Comparison of ENCODE assay signal across 1 cellular context in genomic region chr6:53532061-53532797, GRCh38.
TF ChIP-seq lines count a peak whose summit lies in the region.

No MANE protein-coding gene starts in this region.

TF ChIP-seq in K562, 482 proteins besides CTCF, POLR2A, EP300 and RAD21 (continued from another document):
- no peak for TF ChIP-seq E2F1 (CRISPR knock-in tag; IDR thresholded peaks at IDR 0.05)
- no peak for TF ChIP-seq CSDE1 (IDR thresholded peaks at IDR 0.05)
- no peak for TF ChIP-seq DLX4 (CRISPR knock-in tag; IDR thresholded peaks at IDR 0.05)
- no peak for TF ChIP-seq CEBPG (CRISPR knock-in tag; IDR thresholded peaks at IDR 0.05)
- no peak for TF ChIP-seq CEBPG (tag; conservative IDR thresholded peaks at IDR 0.05 in 1 of 2, IDR thresholded peaks at IDR 0.05 in 1 of 2)
- TF ChIP-seq ETS2 (tag; IDR thresholded peaks at IDR 0.05; ENCODE audit: borderline replicate concordance, poor library complexity, severe bottlenecking) = no peak
- TF ChIP-seq NCOR1 (IDR thresholded peaks at IDR 0.05) = peak; percentile 59; the same call in 1 of the 2 replicates
